In the genomic region with DNA sequence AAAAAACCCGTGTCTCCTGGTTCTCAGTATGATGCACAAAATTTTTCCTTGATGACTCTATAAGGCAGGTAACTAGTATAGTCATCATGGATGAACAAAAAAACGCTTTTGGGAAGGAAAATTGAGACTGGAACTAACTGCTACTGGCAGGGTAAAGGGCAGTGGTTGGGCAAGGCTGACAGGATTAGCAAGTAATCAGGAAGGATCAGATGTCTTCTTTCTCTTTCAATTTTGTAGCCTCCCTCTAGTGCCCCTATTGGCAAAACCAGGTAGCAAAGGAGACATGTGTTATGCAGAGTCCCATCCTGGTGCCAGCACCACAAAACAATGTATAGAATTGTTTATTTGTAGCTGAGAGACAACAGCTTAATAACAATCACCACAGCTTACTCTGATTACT, we compare ENCODE assay signal across 1 cellular context.
TF ChIP-seq lines count a peak whose summit lies in the region.

No MANE protein-coding gene starts in this region.

TF ChIP-seq in GM12878, 131 proteins besides CTCF, POLR2A, EP300 and RAD21 (continued from another document):
- TF ChIP-seq, protein P1, sequence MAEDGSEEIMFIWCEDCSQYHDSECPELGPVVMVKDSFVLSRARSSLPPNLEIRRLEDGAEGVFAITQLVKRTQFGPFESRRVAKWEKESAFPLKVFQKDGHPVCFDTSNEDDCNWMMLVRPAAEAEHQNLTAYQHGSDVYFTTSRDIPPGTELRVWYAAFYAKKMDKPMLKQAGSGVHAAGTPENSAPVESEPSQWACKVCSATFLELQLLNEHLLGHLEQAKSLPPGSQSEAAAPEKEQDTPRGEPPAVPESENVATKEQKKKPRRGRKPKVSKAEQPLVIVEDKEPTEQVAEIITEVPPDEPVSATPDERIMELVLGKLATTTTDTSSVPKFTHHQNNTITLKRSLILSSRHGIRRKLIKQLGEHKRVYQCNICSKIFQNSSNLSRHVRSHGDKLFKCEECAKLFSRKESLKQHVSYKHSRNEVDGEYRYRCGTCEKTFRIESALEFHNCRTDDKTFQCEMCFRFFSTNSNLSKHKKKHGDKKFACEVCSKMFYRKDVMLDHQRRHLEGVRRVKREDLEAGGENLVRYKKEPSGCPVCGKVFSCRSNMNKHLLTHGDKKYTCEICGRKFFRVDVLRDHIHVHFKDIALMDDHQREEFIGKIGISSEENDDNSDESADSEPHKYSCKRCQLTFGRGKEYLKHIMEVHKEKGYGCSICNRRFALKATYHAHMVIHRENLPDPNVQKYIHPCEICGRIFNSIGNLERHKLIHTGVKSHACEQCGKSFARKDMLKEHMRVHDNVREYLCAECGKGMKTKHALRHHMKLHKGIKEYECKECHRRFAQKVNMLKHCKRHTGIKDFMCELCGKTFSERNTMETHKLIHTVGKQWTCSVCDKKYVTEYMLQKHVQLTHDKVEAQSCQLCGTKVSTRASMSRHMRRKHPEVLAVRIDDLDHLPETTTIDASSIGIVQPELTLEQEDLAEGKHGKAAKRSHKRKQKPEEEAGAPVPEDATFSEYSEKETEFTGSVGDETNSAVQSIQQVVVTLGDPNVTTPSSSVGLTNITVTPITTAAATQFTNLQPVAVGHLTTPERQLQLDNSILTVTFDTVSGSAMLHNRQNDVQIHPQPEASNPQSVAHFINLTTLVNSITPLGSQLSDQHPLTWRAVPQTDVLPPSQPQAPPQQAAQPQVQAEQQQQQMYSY (CRISPR knock-in tag; IDR thresholded peaks at IDR 0.05): no peak
- TF ChIP-seq TBL1XR1 (IDR thresholded peaks at IDR 0.05; ENCODE audit: low read depth, low read length) (no peak), MYB (IDR thresholded peaks at IDR 0.05; ENCODE audit: borderline replicate concordance, low read depth, low read length) (no peak), SMAD5 (IDR thresholded peaks at IDR 0.05; ENCODE audit: low read depth) (no peak), ZNF24 (IDR thresholded peaks at IDR 0.05) (no peak), GATAD2B (conservative IDR thresholded peaks at IDR 0.05; ENCODE audit: low read depth) (no peak), CHD1 (IDR thresholded peaks at IDR 0.05; ENCODE audit: low read depth, low read length) (no peak), BACH1 (IDR thresholded peaks at IDR 0.05; ENCODE audit: borderline replicate concordance) (no peak), ZBED1 (IDR thresholded peaks at IDR 0.05; ENCODE audit: borderline replicate concordance) (no peak)
- TF ChIP-seq, protein P2, sequence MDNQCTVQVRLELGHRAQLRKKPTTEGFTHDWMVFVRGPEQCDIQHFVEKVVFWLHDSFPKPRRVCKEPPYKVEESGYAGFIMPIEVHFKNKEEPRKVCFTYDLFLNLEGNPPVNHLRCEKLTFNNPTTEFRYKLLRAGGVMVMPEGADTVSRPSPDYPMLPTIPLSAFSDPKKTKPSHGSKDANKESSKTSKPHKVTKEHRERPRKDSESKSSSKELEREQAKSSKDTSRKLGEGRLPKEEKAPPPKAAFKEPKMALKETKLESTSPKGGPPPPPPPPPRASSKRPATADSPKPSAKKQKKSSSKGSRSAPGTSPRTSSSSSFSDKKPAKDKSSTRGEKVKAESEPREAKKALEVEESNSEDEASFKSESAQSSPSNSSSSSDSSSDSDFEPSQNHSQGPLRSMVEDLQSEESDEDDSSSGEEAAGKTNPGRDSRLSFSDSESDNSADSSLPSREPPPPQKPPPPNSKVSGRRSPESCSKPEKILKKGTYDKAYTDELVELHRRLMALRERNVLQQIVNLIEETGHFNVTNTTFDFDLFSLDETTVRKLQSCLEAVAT (IDR thresholded peaks at IDR 0.05): no peak
- TF ChIP-seq, protein P3, sequence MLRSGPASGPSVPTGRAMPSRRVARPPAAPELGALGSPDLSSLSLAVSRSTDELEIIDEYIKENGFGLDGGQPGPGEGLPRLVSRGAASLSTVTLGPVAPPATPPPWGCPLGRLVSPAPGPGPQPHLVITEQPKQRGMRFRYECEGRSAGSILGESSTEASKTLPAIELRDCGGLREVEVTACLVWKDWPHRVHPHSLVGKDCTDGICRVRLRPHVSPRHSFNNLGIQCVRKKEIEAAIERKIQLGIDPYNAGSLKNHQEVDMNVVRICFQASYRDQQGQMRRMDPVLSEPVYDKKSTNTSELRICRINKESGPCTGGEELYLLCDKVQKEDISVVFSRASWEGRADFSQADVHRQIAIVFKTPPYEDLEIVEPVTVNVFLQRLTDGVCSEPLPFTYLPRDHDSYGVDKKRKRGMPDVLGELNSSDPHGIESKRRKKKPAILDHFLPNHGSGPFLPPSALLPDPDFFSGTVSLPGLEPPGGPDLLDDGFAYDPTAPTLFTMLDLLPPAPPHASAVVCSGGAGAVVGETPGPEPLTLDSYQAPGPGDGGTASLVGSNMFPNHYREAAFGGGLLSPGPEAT (IDR thresholded peaks at IDR 0.05; ENCODE audit: low read depth): no peak
